Comparison of ENCODE assay signal across 25 cellular contexts in the genomic region with DNA sequence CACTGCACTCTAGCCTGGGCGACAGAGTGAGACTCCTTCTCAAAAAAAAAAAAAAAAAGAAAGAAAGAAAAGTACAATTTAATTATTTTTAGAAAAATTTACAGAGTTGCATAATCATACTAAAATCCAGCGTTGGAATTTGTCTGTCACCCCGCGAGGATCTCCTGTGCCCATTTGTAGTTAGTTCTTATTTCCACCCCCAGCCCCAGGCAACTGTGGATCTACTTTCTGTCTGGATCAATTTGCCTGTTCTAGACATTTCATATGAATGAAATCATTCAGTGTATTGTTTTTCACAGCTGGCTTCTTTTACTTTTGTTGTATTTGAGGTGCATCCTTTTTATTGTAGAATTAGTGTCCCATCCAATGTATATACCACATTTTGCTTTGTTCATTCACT.
"Had no signal": no experiment of that assay in that cellular context is flagged by ENCODE, and none has a peak within 500 bp of the region (broad histone marks: within the 10 kb centered on the region; RNA-seq: fewer than 3 reads in every experiment).

No MANE protein-coding gene starts in this region.

- H3K9me3 Mint-ChIP-seq: activated CD4-positive, alpha-beta memory T cell treated with anti-CD3 and anti-CD28 coated beads, Interleukin-2, amount 10 ng/mL, durations not matched to agents 7 days and 5 days; activated naive CD4-positive, alpha-beta T cell treated with anti-CD3 and anti-CD28 coated beads for 36 hours; activated T-helper 17 cell treated with anti-CD3 and anti-CD28 coated beads, Interleukin-2, amount 50 U/mL, for 72 hours had no signal

- H3K4me3 ChIP-seq: cardiac muscle cell, SK-N-MC had no signal

- H3K4me1 Mint-ChIP-seq: activated CD4-positive, alpha-beta memory T cell treated with anti-CD3 and anti-CD28 coated beads, Interleukin-2, amount 10 ng/mL, durations not matched to agents 7 days and 5 days; activated CD4-positive, alpha-beta T cell treated with anti-CD3 and anti-CD28 coated beads for 36 hours; activated T-helper 17 cell treated with anti-CD3 and anti-CD28 coated beads, Interleukin-2, amount 50 U/mL, for 72 hours had no signal

- H3K27ac Mint-ChIP-seq: activated CD4-positive, alpha-beta memory T cell treated with anti-CD3 and anti-CD28 coated beads, Interleukin-2, amount 10 ng/mL, durations not matched to agents 7 days and 5 days; activated CD4-positive, alpha-beta T cell treated with anti-CD3 and anti-CD28 coated beads for 36 hours; activated naive CD4-positive, alpha-beta T cell treated with anti-CD3 and anti-CD28 coated beads for 36 hours; activated naive CD8-positive, alpha-beta T cell; activated T-helper 17 cell treated with anti-CD3 and anti-CD28 coated beads, Interleukin-2, amount 50 U/mL, for 72 hours had no signal

- H3K4me3 Mint-ChIP-seq: activated CD4-positive, alpha-beta memory T cell treated with anti-CD3 and anti-CD28 coated beads, Interleukin-2, amount 10 ng/mL, durations not matched to agents 7 days and 5 days; activated CD4-positive, alpha-beta T cell treated with anti-CD3 and anti-CD28 coated beads for 36 hours; activated naive CD4-positive, alpha-beta T cell treated with anti-CD3 and anti-CD28 coated beads for 36 hours; activated naive CD8-positive, alpha-beta T cell; activated T-helper 17 cell treated with anti-CD3 and anti-CD28 coated beads, Interleukin-2, amount 50 U/mL, for 72 hours had no signal

- ATAC-seq: activated CD4-positive, alpha-beta T cell treated with anti-CD3 and anti-CD28 coated beads for 36 hours; activated T-helper 17 cell treated with anti-CD3 and anti-CD28 coated beads, Interleukin-2, amount 50 U/mL, for 72 hours had no signal

- H3K27me3 ChIP-seq: brain microvascular endothelial cell, cardiac muscle cell had no signal

- H3K36me3 Mint-ChIP-seq: activated naive CD8-positive, alpha-beta T cell had no signal

- H3K27ac ChIP-seq: brain microvascular endothelial cell, cardiac muscle cell, SK-N-MC, VCaP had no signal

- DNase-seq: activated CD4-positive, alpha-beta memory T cell treated with anti-CD3 and anti-CD28 coated beads, Interleukin-2, amount 10 ng/mL, durations not matched to agents 7 days and 5 days; activated CD4-positive, alpha-beta T cell treated with anti-CD3 and anti-CD28 coated beads for 36 hours; activated CD4-positive, alpha-beta T cell treated with anti-CD3 and anti-CD28 coated beads, Interleukin-2, amount 50 U/mL, for 1 hour; activated CD4-positive, CD25-positive, alpha-beta regulatory T cell; activated gamma-delta T cell; activated naive CD4-positive, alpha-beta T cell treated with anti-CD3 and anti-CD28 coated beads for 36 hours; activated T-cell treated with anti-CD3 and anti-CD28 coated beads for 4 hours; activated T-cell treated with anti-CD3 and anti-CD28 coated beads, Interleukin-2, amount 50 U/mL, for 48 hours; brain microvascular endothelial cell; MM.1S; NCI-H1105; NCI-H1436; NCI-H1694 treated with DMSO at 0.1 percent for 48 hours; NCI-H2081; NCI-H510A treated with DMSO at 0.1 percent for 48 hours; NCI-H69; NK-92 treated with Interleukin-12 subunit alpha and Interleukin-12 subunit beta, amount 100 ng/mL, for 24 hours; OCI-M1; SIG-M5; T-helper 1 cell had no signal
